8 cellular contexts compared by ENCODE assay signal in the genomic region with DNA sequence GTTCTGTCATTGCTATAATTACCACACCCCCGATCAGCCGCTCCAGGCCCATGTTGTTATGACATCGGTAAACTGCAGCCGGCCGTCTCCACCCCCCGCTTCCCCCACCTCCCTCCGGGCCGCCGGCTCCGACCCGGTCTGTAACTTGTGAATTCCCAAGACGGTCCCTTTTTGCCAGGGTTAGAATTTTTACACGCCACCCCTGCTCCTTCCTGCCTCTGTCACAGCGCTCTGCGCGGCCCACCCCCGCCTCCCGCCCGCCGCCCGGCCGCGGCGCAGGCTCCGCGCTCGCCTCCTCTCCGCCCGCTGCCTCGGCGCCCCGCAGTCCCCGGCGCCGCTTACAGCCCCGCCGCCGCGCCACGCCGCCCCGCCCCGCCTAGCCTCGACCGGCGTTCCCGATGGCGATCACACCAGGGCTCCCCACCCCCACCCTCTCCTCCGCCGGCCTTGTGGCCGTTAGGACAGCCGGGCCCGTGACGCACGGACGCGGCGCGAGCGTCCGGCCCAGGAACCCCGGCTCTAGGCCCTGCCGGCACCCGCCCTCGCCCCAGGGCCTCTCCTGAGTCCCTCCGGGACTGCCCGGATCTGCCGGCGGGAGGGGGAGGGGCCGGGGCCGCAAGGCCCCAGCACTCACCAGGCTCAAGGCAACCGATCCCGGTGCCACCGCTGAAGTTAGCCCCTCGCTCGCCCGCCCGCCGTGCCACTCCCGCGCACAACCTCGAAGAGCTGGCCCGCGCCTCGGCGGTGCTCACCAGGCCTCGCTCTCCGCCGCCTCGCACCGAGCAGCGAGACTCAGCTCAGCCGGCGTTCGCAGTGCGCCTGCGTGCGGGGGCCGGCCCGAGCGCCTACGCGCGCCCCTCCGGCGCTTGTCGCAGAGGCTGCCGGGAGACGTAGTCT. TPM values are rescaled to one million over a fixed set of nuclear protein-coding genes. Genes with fewer than 3 reads are reported as not detected.
A peak's percentile ranks its signal among the peaks of the same experiment; 100 is the strongest.
DNase-seq lines count a peak whose midpoint lies in the region; ATAC-seq and TF ChIP-seq lines count a peak whose summit lies in the region.

A gene (minus strand): TSS at position 817 of the 897 bp plus-strand sequence. CDS start 18,374 bp downstream, outside the sequence.

- no peaks in the 10 kb centered on the region for H3K27me3 ChIP-seq in spleen (replicated peaks in 1 of 7)

- DNase-seq in AG08396 (ENCODE audit: low spot score) = peak; percentile 98
- peak; percentile 72 for DNase-seq in NCI-H226
- peak; percentile 67 to 85 (median 76) for DNase-seq in activated CD4-positive, CD25-positive, alpha-beta regulatory T cell (lab: John Stamatoyannopoulos, UW)
- DNase-seq in caudate nucleus (lab: John Stamatoyannopoulos, UW) = peak in 60 of 61 donors; percentile 15 to 92 (median 82)
- peak; percentile 89 for DNase-seq in inferior parietal cortex (ENCODE audit: extremely low spot score)
- peak; percentile 98 for DNase-seq in spleen

- peak; percentile 88 for ATAC-seq in GM18909 (IDR thresholded peaks at IDR 0.05; ENCODE audit: poor library complexity, unreplicated experiment)
- peak; percentile 92 for ATAC-seq in HG03159 (IDR thresholded peaks at IDR 0.05; ENCODE audit: unreplicated experiment)

- no peaks in the 10 kb centered on the region for H3K36me3 ChIP-seq in spleen

- 0 to 1% (median 1%) methylated on average over 65 to 109 of the region's 109 CpGs for WGBS in spleen, 5 donors

- H3K9me3 ChIP-seq in spleen = peaks cover 0 to 7% (median 5%) of the 10 kb centered on the region in 8 donors

- intact Hi-C loops in spleen (cut with DNase I; ENCODE audit: low total_unique reads) = no loop called here

- H3K4me3 ChIP-seq in spleen = peak within 1 kb of the TSS; percentile 65 to 93 (median 84)

- peaks cover 6 to 53% (median 34%) of the 10 kb centered on the region in 6 donors for H3K4me1 ChIP-seq in spleen

- H3K27ac ChIP-seq in caudate nucleus (ENCODE audit: low read depth, low read length) = peak within 1 kb of the TSS; percentile 93
- H3K27ac ChIP-seq in spleen = peak within 1 kb of the TSS; percentile 94 to 99 (median 98)

- TF ChIP-seq POLR2A in spleen (IDR thresholded peaks at IDR 0.05) = peak; percentile 82 to 92 (median 82)

- TF ChIP-seq CTCF in spleen (IDR thresholded peaks at IDR 0.05 in 8 of 11, conservative IDR thresholded peaks at IDR 0.05 in 3 of 11) = peak in 1 of 11 experiments; percentile 11

RNA-seq across cellular contexts. Expression of the gene that starts here (rescaled TPM):
- 10 to 100 TPM; 39.3 to 74.4 (median 61.0) TPM for total RNA-seq in spleen
- polyA plus RNA-seq in spleen = 10 to 100 TPM in 1 of 3 donors, 1 to 10 TPM in 2; 8.5 to 10.4 (median 9.2) TPM

Comparison
In these comparisons a context has a peak if more than half of its experiments do, and no peak if none do; other contexts are left out.
1. Peak in every context shown above with its lines: DNase-seq, ATAC-seq, H3K4me3 ChIP-seq and H3K27ac ChIP-seq.